In the genomic region with DNA sequence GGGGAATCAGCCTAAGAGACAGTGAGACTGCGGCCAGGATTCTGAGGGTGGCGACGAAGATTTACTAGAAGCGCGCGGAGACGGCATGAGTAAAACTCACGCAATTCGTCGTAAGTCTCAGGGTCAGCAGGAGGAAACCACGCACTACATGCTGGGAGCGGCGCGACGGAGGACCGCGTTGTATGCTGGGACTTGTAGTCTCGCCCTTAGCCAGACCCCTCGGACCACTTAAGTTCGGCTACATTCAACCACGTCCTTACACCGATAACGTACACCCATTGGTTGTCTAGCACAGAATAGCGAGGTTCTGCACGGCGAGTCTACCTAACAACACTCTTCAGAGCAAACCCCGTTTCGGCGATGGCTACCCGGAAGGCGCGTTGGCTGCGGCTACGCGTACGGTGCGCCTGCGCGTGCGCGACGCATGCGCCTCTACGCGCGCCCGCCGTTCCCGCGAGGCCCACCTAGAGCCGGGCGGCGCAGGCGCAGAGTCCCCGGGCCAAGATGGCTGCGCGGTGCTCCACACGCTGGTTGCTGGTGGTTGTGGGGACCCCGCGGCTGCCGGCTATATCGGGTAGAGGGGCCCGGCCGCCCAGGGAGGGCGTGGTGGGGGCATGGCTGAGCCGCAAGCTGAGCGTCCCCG, we compare ENCODE assay signal across 1 cellular context.
A peak's percentile ranks its signal among the peaks of the same experiment; 100 is the strongest.
TF ChIP-seq lines count a peak whose summit lies in the region.

DNAJA3 (plus strand) TSS at position 491 of the 643 bp plus-strand sequence; CDS start at position 505, 14 bp downstream.

TF ChIP-seq in GM12878, 131 proteins besides CTCF, POLR2A, EP300 and RAD21 (continued from another document and continues in another):
- TF ChIP-seq STAT1 (conservative IDR thresholded peaks at IDR 0.05) (peak; percentile 86; the same call in 1 of the 2 replicates), YBX1 (IDR thresholded peaks at IDR 0.05) (no peak), ZSCAN29 (IDR thresholded peaks at IDR 0.05) (no peak; the same call in 1 of the 2 replicates), HDAC2 (IDR thresholded peaks at IDR 0.05) (no peak), NRF1 (conservative IDR thresholded peaks at IDR 0.05; ENCODE audit: low read depth, low read length) (peak; percentile 100), MEF2B (IDR thresholded peaks at IDR 0.05; ENCODE audit: partially characterized antibody, poor library complexity, severe bottlenecking) (no peak), SKIL (IDR thresholded peaks at IDR 0.05; ENCODE audit: low read depth, poor library complexity, severe bottlenecking) (no peak), RBBP5 (conservative IDR thresholded peaks at IDR 0.05) (no peak; the same call in 1 of the 2 replicates), ZBED1 (IDR thresholded peaks at IDR 0.05; ENCODE audit: borderline replicate concordance) (no peak), NFYA (IDR thresholded peaks at IDR 0.05; ENCODE audit: borderline replicate concordance, low read depth, low read length) (no peak), NBN (IDR thresholded peaks at IDR 0.05) (peak; percentile 88; the same call in 1 of the 2 replicates), CBX5 (IDR thresholded peaks at IDR 0.05; ENCODE audit: low read depth) (no peak), CEBPB (IDR thresholded peaks at IDR 0.05; ENCODE audit: borderline replicate concordance in 1 of 2, low read depth in 2 of 2, low read length in 2 of 2) (no peak), FOXM1 (IDR thresholded peaks at IDR 0.05; ENCODE audit: low read depth, low read length) (no peak), ZBTB4 (CRISPR knock-in tag; IDR thresholded peaks at IDR 0.05) (no peak), SIX5 (IDR thresholded peaks at IDR 0.05; ENCODE audit: low read depth, low read length, severe bottlenecking) (peak; percentile 81), SUPT20H (IDR thresholded peaks at IDR 0.05; ENCODE audit: borderline replicate concordance, control insufficient read depth, low read depth, low read length) (no peak), PML (IDR thresholded peaks at IDR 0.05; ENCODE audit: low read length) (peak; percentile 93), ZZZ3 (IDR thresholded peaks at IDR 0.05; ENCODE audit: control insufficient read depth, insufficient read length, low read depth) (no peak), PRDM15 (CRISPR knock-in tag; IDR thresholded peaks at IDR 0.05) (no peak), KAT2A (conservative IDR thresholded peaks at IDR 0.05; ENCODE audit: control insufficient read depth, low read depth, low read length) (no peak), NFXL1 (IDR thresholded peaks at IDR 0.05; ENCODE audit: borderline replicate concordance) (no peak), NKRF (conservative IDR thresholded peaks at IDR 0.05) (no peak; the same call in 1 of the 2 replicates), SP1 (IDR thresholded peaks at IDR 0.05; ENCODE audit: low read depth, low read length) (peak; percentile 17)
- TF ChIP-seq, protein P1, sequence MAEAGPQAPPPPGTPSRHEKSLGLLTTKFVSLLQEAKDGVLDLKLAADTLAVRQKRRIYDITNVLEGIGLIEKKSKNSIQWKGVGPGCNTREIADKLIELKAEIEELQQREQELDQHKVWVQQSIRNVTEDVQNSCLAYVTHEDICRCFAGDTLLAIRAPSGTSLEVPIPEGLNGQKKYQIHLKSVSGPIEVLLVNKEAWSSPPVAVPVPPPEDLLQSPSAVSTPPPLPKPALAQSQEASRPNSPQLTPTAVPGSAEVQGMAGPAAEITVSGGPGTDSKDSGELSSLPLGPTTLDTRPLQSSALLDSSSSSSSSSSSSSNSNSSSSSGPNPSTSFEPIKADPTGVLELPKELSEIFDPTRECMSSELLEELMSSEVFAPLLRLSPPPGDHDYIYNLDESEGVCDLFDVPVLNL (IDR thresholded peaks at IDR 0.05; ENCODE audit: low read depth, low read length) = 0 out of 2 replicates have a peak, but pooled peaks have one; percentile 43
- TF ChIP-seq, protein P2, sequence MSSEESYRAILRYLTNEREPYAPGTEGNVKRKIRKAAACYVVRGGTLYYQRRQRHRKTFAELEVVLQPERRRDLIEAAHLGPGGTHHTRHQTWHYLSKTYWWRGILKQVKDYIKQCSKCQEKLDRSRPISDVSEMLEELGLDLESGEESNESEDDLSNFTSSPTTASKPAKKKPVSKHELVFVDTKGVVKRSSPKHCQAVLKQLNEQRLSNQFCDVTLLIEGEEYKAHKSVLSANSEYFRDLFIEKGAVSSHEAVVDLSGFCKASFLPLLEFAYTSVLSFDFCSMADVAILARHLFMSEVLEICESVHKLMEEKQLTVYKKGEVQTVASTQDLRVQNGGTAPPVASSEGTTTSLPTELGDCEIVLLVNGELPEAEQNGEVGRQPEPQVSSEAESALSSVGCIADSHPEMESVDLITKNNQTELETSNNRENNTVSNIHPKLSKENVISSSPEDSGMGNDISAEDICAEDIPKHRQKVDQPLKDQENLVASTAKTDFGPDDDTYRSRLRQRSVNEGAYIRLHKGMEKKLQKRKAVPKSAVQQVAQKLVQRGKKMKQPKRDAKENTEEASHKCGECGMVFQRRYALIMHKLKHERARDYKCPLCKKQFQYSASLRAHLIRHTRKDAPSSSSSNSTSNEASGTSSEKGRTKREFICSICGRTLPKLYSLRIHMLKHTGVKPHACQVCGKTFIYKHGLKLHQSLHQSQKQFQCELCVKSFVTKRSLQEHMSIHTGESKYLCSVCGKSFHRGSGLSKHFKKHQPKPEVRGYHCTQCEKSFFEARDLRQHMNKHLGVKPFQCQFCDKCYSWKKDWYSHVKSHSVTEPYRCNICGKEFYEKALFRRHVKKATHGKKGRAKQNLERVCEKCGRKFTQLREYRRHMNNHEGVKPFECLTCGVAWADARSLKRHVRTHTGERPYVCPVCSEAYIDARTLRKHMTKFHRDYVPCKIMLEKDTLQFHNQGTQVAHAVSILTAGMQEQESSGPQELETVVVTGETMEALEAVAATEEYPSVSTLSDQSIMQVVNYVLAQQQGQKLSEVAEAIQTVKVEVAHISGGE (CRISPR knock-in tag; IDR thresholded peaks at IDR 0.05) = no peak
- TF ChIP-seq, protein P3, sequence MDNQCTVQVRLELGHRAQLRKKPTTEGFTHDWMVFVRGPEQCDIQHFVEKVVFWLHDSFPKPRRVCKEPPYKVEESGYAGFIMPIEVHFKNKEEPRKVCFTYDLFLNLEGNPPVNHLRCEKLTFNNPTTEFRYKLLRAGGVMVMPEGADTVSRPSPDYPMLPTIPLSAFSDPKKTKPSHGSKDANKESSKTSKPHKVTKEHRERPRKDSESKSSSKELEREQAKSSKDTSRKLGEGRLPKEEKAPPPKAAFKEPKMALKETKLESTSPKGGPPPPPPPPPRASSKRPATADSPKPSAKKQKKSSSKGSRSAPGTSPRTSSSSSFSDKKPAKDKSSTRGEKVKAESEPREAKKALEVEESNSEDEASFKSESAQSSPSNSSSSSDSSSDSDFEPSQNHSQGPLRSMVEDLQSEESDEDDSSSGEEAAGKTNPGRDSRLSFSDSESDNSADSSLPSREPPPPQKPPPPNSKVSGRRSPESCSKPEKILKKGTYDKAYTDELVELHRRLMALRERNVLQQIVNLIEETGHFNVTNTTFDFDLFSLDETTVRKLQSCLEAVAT (IDR thresholded peaks at IDR 0.05) = no peak
- TF ChIP-seq, protein P4, sequence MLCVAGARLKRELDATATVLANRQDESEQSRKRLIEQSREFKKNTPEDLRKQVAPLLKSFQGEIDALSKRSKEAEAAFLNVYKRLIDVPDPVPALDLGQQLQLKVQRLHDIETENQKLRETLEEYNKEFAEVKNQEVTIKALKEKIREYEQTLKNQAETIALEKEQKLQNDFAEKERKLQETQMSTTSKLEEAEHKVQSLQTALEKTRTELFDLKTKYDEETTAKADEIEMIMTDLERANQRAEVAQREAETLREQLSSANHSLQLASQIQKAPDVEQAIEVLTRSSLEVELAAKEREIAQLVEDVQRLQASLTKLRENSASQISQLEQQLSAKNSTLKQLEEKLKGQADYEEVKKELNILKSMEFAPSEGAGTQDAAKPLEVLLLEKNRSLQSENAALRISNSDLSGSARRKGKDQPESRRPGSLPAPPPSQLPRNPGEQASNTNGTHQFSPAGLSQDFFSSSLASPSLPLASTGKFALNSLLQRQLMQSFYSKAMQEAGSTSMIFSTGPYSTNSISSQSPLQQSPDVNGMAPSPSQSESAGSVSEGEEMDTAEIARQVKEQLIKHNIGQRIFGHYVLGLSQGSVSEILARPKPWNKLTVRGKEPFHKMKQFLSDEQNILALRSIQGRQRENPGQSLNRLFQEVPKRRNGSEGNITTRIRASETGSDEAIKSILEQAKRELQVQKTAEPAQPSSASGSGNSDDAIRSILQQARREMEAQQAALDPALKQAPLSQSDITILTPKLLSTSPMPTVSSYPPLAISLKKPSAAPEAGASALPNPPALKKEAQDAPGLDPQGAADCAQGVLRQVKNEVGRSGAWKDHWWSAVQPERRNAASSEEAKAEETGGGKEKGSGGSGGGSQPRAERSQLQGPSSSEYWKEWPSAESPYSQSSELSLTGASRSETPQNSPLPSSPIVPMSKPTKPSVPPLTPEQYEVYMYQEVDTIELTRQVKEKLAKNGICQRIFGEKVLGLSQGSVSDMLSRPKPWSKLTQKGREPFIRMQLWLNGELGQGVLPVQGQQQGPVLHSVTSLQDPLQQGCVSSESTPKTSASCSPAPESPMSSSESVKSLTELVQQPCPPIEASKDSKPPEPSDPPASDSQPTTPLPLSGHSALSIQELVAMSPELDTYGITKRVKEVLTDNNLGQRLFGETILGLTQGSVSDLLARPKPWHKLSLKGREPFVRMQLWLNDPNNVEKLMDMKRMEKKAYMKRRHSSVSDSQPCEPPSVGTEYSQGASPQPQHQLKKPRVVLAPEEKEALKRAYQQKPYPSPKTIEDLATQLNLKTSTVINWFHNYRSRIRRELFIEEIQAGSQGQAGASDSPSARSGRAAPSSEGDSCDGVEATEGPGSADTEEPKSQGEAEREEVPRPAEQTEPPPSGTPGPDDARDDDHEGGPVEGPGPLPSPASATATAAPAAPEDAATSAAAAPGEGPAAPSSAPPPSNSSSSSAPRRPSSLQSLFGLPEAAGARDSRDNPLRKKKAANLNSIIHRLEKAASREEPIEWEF (IDR thresholded peaks at IDR 0.05; ENCODE audit: insufficient replicate concordance, low read depth, low read length) = no peak
